In the genomic region with DNA sequence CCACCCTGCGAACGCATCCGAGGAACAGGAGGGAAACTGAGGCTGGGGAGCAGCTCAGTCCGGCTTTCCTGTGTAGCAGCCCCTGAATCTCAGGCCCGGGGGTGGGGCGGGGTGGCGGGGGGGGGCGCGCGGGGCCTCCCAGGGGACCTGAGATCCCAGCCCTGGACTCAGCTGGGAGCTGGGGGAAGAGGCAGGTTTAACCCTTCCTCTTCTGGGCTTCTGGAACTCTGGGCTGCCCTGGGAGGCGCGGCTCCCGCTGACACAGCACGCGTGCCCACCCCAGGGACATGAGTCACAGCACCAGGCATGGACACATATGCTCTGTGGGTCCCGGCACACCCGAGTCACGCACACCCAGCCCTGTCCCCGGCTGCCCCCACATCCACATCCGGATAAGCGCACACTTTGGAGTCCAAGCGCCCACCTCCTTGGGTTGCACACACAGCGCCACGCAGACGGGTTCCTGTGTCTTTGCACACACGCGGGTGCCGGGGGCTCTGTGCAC, we compare ENCODE assay signal across 8 cellular contexts. TPM values are rescaled to one million over a fixed set of nuclear protein-coding genes. Genes with fewer than 3 reads are reported as not detected.
DNase-seq lines count a peak whose midpoint lies in the region; ATAC-seq, FAIRE-seq and TF ChIP-seq lines count a peak whose summit lies in the region.

No MANE protein-coding gene starts in this region.

- H3K4me3 Mint-ChIP-seq in stimulated activated naive CD8-positive, alpha-beta T cell treated with anti-CD3 and anti-CD28 coated beads, Interleukin-15, Interleukin-2, amounts not matched to agents 100 ng/mL and 50 ng/mL, for 24 hours, result peak overlapping the region; percentile 57

- no peaks in the 10 kb centered on the region for H3K27me3 Mint-ChIP-seq in stimulated activated naive CD8-positive, alpha-beta T cell treated with anti-CD3 and anti-CD28 coated beads, Interleukin-15, Interleukin-2, amounts not matched to agents 100 ng/mL and 50 ng/mL, for 24 hours

- H3K4me3 ChIP-seq in GM12864 (ENCODE audit: low read depth, low read length) (peak overlapping the region; percentile 51), brain microvascular endothelial cell (ENCODE audit: low read depth, low read length) (peak overlapping the region; percentile 46), kidney (ENCODE audit: low read length in 2 of 2) (peak overlapping the region in 1 of 2 donors; percentile 47)

- in situ Hi-C loops in brain microvascular endothelial cell (cut with HindIII; ENCODE audit: low pct_ligation_motif_present, low sequenced_read_pairs), result no loop called here

- H3K27ac ChIP-seq in brain microvascular endothelial cell, result peak overlapping the region; percentile 65
- peak overlapping the region; percentile 71 to 81 for H3K27ac ChIP-seq in kidney (ENCODE audit: low read depth in 2 of 2, low read length in 2 of 2)

- H3K4me1 Mint-ChIP-seq in stimulated activated naive CD8-positive, alpha-beta T cell treated with anti-CD3 and anti-CD28 coated beads, Interleukin-15, Interleukin-2, amounts not matched to agents 100 ng/mL and 50 ng/mL, for 24 hours (ENCODE audit: low read depth), result peaks cover 70% of the 10 kb centered on the region

- H3K4me1 ChIP-seq in kidney (ENCODE audit: control insufficient read depth in 1 of 2, insufficient read depth in 1 of 2, low read depth in 1 of 2, low read length in 2 of 2), result peaks cover 31 to 57% of the 10 kb centered on the region in 2 donors

- ATAC-seq in HG03432 (IDR thresholded peaks at IDR 0.05; ENCODE audit: unreplicated experiment), result no peak
- no peak for ATAC-seq in HG02642 (IDR thresholded peaks at IDR 0.05; ENCODE audit: poor library complexity, unreplicated experiment)

- peak overlapping the region; percentile 71 for H3K27ac Mint-ChIP-seq in stimulated activated naive CD8-positive, alpha-beta T cell treated with anti-CD3 and anti-CD28 coated beads, Interleukin-15, Interleukin-2, amounts not matched to agents 100 ng/mL and 50 ng/mL, for 24 hours

- no peaks in the 10 kb centered on the region for H3K36me3 ChIP-seq in brain microvascular endothelial cell (replicated peaks)
- no peaks in the 10 kb centered on the region for H3K36me3 ChIP-seq in kidney (ENCODE audit: control insufficient read depth in 1 of 2, insufficient read depth in 2 of 2, low read length in 2 of 2)

- intact Hi-C loops in kidney (cut with DNase I), result no loop called here

- TF ChIP-seq POLR2A in GM12891 (IDR thresholded peaks at IDR 0.05; ENCODE audit: low read depth, low read length), result no peak

- no peak for DNase-seq in GM12864 (ENCODE audit: low read depth)
- peak; percentile 67 for DNase-seq in brain microvascular endothelial cell
- peak; percentile 93 for DNase-seq in kidney
- no peak for DNase-seq in GM12891 (ENCODE audit: insufficient read length, low spot score)

- TF ChIP-seq CTCF in GM12864 (IDR thresholded peaks at IDR 0.05; ENCODE audit: low read depth, low read length, missing control alignments), result no peak
- no peak for TF ChIP-seq CTCF in brain microvascular endothelial cell (IDR thresholded peaks at IDR 0.05; ENCODE audit: low read depth, low read length, missing control alignments)
- TF ChIP-seq CTCF in kidney (IDR thresholded peaks at IDR 0.05; ENCODE audit: borderline replicate concordance, extremely low read depth, insufficient read depth), result no peak

- peaks cover 13% of the 10 kb centered on the region for H3K36me3 Mint-ChIP-seq in stimulated activated naive CD8-positive, alpha-beta T cell treated with anti-CD3 and anti-CD28 coated beads, Interleukin-15, Interleukin-2, amounts not matched to agents 100 ng/mL and 50 ng/mL, for 24 hours (ENCODE audit: low read depth)

- no peaks in the 10 kb centered on the region for H3K9me3 Mint-ChIP-seq in stimulated activated naive CD8-positive, alpha-beta T cell treated with anti-CD3 and anti-CD28 coated beads, Interleukin-15, Interleukin-2, amounts not matched to agents 100 ng/mL and 50 ng/mL, for 24 hours

- H3K9me3 ChIP-seq in kidney (ENCODE audit: control insufficient read depth in 1 of 2, low read length in 2 of 2), result no peaks in the 10 kb centered on the region

- FAIRE-seq in kidney (lab: Jason Lieb, UNC) (no peak), GM12891 (lab: Jason Lieb, UNC) (no peak)

- no peak overlapping the region for H3K9ac ChIP-seq in kidney (ENCODE audit: low read length in 2 of 2)

- H3K27me3 ChIP-seq in brain microvascular endothelial cell (replicated peaks), result no peaks in the 10 kb centered on the region

TF ChIP-seq in PFSK-1, 5 proteins besides CTCF, POLR2A, EP300 and RAD21:
- TF ChIP-seq POLR2AphosphoS5 (IDR thresholded peaks at IDR 0.05; ENCODE audit: low read depth, low read length) (peak; percentile 9), TAF1 (IDR thresholded peaks at IDR 0.05; ENCODE audit: borderline replicate concordance, insufficient read depth, low read length) (no peak)

TF ChIP-seq in GM12891, 5 proteins besides CTCF, POLR2A, EP300 and RAD21:
- TF ChIP-seq POU2F2 (IDR thresholded peaks at IDR 0.05; ENCODE audit: low read depth, low read length), result no peak
- no peak for TF ChIP-seq POLR2AphosphoS5 (IDR thresholded peaks at IDR 0.05; ENCODE audit: low read depth, low read length)
- no peak for TF ChIP-seq SPI1 (IDR thresholded peaks at IDR 0.05; ENCODE audit: low read depth, low read length)
- TF ChIP-seq TAF1 (IDR thresholded peaks at IDR 0.05; ENCODE audit: low read depth, low read length), result no peak
- TF ChIP-seq PAX5 (IDR thresholded peaks at IDR 0.05; ENCODE audit: insufficient read depth, low read length, severe bottlenecking), result no peak

RNA-seq across cellular contexts. Expression of gene CIRBP, which starts 3.5 kb away (rescaled TPM):
- 430 TPM for polyA plus RNA-seq in PFSK-1 (2012; ENCODE audit: insufficient read length, low read depth)
- total RNA-seq in kidney, result 533 TPM
- polyA plus RNA-seq in kidney (ENCODE audit: insufficient read depth, low read depth, low replicate concordance), result 408 TPM
- 297 TPM for polyA plus RNA-seq in GM12891 (2012; ENCODE audit: low read depth, missing spikeins)

RNA-seq across cellular contexts. Expression of gene FAM174C, which starts 9.7 kb away (rescaled TPM):
- 141 TPM for polyA plus RNA-seq in PFSK-1 (2012; ENCODE audit: insufficient read length, low read depth)
- 35.3 TPM for total RNA-seq in kidney
- polyA plus RNA-seq in kidney (ENCODE audit: insufficient read depth, low read depth, low replicate concordance), result 94.7 TPM
- 47.7 TPM for polyA plus RNA-seq in GM12891 (2012; ENCODE audit: low read depth, missing spikeins)

RNA-seq across cellular contexts. Expression of gene MIDN, which starts 17.3 kb away (rescaled TPM):
- polyA plus RNA-seq in PFSK-1 (2012; ENCODE audit: insufficient read length, low read depth), result 102 TPM
- 205 TPM for total RNA-seq in kidney
- 21.3 TPM for polyA plus RNA-seq in kidney (ENCODE audit: insufficient read depth, low read depth, low replicate concordance)
- 16.2 TPM for polyA plus RNA-seq in GM12891 (2012; ENCODE audit: low read depth, missing spikeins)

RNA-seq across cellular contexts. Expression of gene EFNA2, which starts 20.0 kb away (rescaled TPM):
- 13.1 TPM for polyA plus RNA-seq in PFSK-1 (2012; ENCODE audit: insufficient read length, low read depth)
- total RNA-seq in kidney, result not detected
- not detected for polyA plus RNA-seq in kidney (ENCODE audit: insufficient read depth, low read depth, low replicate concordance)
- polyA plus RNA-seq in GM12891 (2012; ENCODE audit: low read depth, missing spikeins), result not detected

RNA-seq across cellular contexts. Expression of gene ATP5F1D, which starts 24.1 kb away (rescaled TPM):
- polyA plus RNA-seq in PFSK-1 (2012; ENCODE audit: insufficient read length, low read depth), result 582 TPM
- total RNA-seq in kidney, result 183 TPM
- 641 TPM for polyA plus RNA-seq in kidney (ENCODE audit: insufficient read depth, low read depth, low replicate concordance)
- 209 TPM for polyA plus RNA-seq in GM12891 (2012; ENCODE audit: low read depth, missing spikeins)

Comparison
In these comparisons a context has a peak if more than half of its experiments do, and no peak if none do; other contexts are left out.
1. DNase-seq: peak in brain microvascular endothelial cell (single experiment) and kidney (single experiment); none in GM12864 (single experiment) and GM12891 (single experiment).